6 cellular contexts compared by ENCODE assay signal in genomic region chr5:108152854-108153253, GRCh38.
DNase-seq lines count a peak whose midpoint lies in the region; ATAC-seq and TF ChIP-seq lines count a peak whose summit lies in the region.
"Not testable (repeated sequence)": the region's sequence is repeated elsewhere in the genome, so short reads cannot be mapped to it uniquely, and the experiment has no call there.

No MANE protein-coding gene starts in this region.

- H3K27me3 ChIP-seq in foreskin keratinocyte: not testable (repeated sequence)

- not testable (repeated sequence) for TF ChIP-seq CTCF in choroid plexus epithelial cell (conservative IDR thresholded peaks at IDR 0.05; ENCODE audit: low read depth, low read length); foreskin keratinocyte (conservative IDR thresholded peaks at IDR 0.05)

- H3K4me1 ChIP-seq in foreskin keratinocyte: not testable (repeated sequence)

- H3K4me3 ChIP-seq in choroid plexus epithelial cell (ENCODE audit: low read depth, low read length): not testable (repeated sequence)

- DNase-seq in ELR (ENCODE audit: low read depth): peak; percentile 4
- DNase-seq in HT1080 (ENCODE audit: low read depth): peak; percentile 56
- DNase-seq in M059J (ENCODE audit: low read depth): peak; percentile 3
- DNase-seq in amniotic epithelial cell (ENCODE audit: low read depth): peak; percentile 28
- DNase-seq in choroid plexus epithelial cell (ENCODE audit: low read depth): peak; percentile 4
- DNase-seq in foreskin keratinocyte: not testable (repeated sequence)

- not testable (repeated sequence) for H3K27ac ChIP-seq in foreskin keratinocyte

- peak; percentile 64 for ATAC-seq in foreskin keratinocyte
